ENCODE assay signal across 14 cellular contexts in genomic region chr3:152319256-152319655, GRCh38. TPM values are rescaled to one million over a fixed set of nuclear protein-coding genes. Genes with fewer than 3 reads are reported as not detected.
DNase-seq lines count a peak whose midpoint lies in the region; ATAC-seq and TF ChIP-seq lines count a peak whose summit lies in the region.
"Had no signal": no experiment of that assay in that cellular context is flagged by ENCODE, and none has a peak within 500 bp of the region (broad histone marks: within the 10 kb centered on the region; RNA-seq: fewer than 3 reads in every experiment).

No MANE protein-coding gene starts in this region.

- H2AFZ ChIP-seq in Karpas-422 (ENCODE audit: low read length) (no peak overlapping the region), smooth muscle cell (ENCODE audit: low read depth) (no peak overlapping the region)

- no peak for TF ChIP-seq CTCF in smooth muscle cell (IDR thresholded peaks at IDR 0.05; ENCODE audit: borderline replicate concordance, insufficient read depth, poor library complexity, severe bottlenecking)
- no peak for TF ChIP-seq CTCF in colonic mucosa (IDR thresholded peaks at IDR 0.05)
- no peak for TF ChIP-seq CTCF in MCF 10A (IDR thresholded peaks at IDR 0.05; ENCODE audit: unreplicated experiment)

- H3F3A ChIP-seq in smooth muscle cell (ENCODE audit: low read depth): no peaks in the 10 kb centered on the region

- H3K27me3 ChIP-seq in Karpas-422 (ENCODE audit: low read length) (no peaks in the 10 kb centered on the region), smooth muscle cell (ENCODE audit: low read depth) (no peaks in the 10 kb centered on the region), colonic mucosa (no peaks in the 10 kb centered on the region)

- H3K36me3 Mint-ChIP-seq in effector memory CD8-positive, alpha-beta T cell (ENCODE audit: insufficient read depth): peaks cover 69% of the 10 kb centered on the region
- H3K36me3 Mint-ChIP-seq in MCF 10A (ENCODE audit: insufficient read depth, unreplicated experiment): peaks cover 21% of the 10 kb centered on the region

- peak; percentile 11 to 14 for ATAC-seq in activated CD4-positive, CD25-positive, alpha-beta regulatory T cell treated with anti-CD3 and anti-CD28 coated beads, Interleukin-2, amount 50 U/mL, for 24 hours
- no peak for ATAC-seq in effector memory CD8-positive, alpha-beta T cell (replicated peaks)
- ATAC-seq: A549, HCT116 had no signal

- WGBS in smooth muscle cell (ENCODE audit: low lambda C conversion rate): 93% methylated on average over 2 of the region's 2 CpGs

- H3K79me2 ChIP-seq in Karpas-422 (ENCODE audit: low read length) (peaks cover 100% of the 10 kb centered on the region), smooth muscle cell (ENCODE audit: low read depth) (peaks cover 87% of the 10 kb centered on the region)

- intact Hi-C loops in colonic mucosa (cut with DNase I): no loop called here
- intact Hi-C loops in MCF 10A (cut with micrococcal nuclease): no loop called here

- DNase-seq in activated CD4-positive, CD25-positive, alpha-beta regulatory T cell treated with anti-CD3 and anti-CD28 coated beads, Interleukin-2, amount 50 U/mL, for 72 hours: no peak
- DNase-seq in Karpas-422: no peak
- no peak for DNase-seq in effector memory CD8-positive, alpha-beta T cell
- DNase-seq in smooth muscle cell (lab: John Stamatoyannopoulos, UW; ENCODE audit: unreplicated experiment): no peak
- DNase-seq in colonic mucosa: no peak
- no peak for DNase-seq in MCF 10A (ENCODE audit: unreplicated experiment)
- DNase-seq in NCI-H2107 treated with DMSO at 0.1 percent for 48 hours (lab: John Stamatoyannopoulos, UW; ENCODE audit: unreplicated experiment): no peak
- DNase-seq: DMS79; KBM-7; NCI-H2029; stimulated activated CD4-positive, alpha-beta T cell treated with anti-CD3 and anti-CD28 coated beads, Interleukin-4, amount 100 ng/mL, for 1 hour had no signal

- no peak overlapping the region for H3K9ac ChIP-seq in Karpas-422 (ENCODE audit: low read length)
- no peak overlapping the region for H3K9ac ChIP-seq in smooth muscle cell (ENCODE audit: low read depth)
- no peak overlapping the region for H3K9ac ChIP-seq in colonic mucosa (ENCODE audit: low read depth in 2 of 2, low read length in 2 of 2)

- peak overlapping the region; percentile 42 to 55 for H3K27ac Mint-ChIP-seq in effector memory CD8-positive, alpha-beta T cell
- no peak overlapping the region for H3K27ac Mint-ChIP-seq in MCF 10A (ENCODE audit: low read depth, unreplicated experiment)

- peaks cover 51 to 74% of the 10 kb centered on the region in 2 donors for H3K4me1 Mint-ChIP-seq in effector memory CD8-positive, alpha-beta T cell (ENCODE audit: low read depth in 2 of 2)
- peaks cover 35% of the 10 kb centered on the region for H3K4me1 Mint-ChIP-seq in MCF 10A (ENCODE audit: insufficient read depth, unreplicated experiment)

- H3K9me3 ChIP-seq in Karpas-422 (ENCODE audit: low read length) (no peaks in the 10 kb centered on the region), smooth muscle cell (replicated peaks; ENCODE audit: low read depth) (no peaks in the 10 kb centered on the region), colonic mucosa (no peaks in the 10 kb centered on the region)
- H3K9me3 ChIP-seq: A549 had no signal

- no peaks in the 10 kb centered on the region for H4K20me1 ChIP-seq in Karpas-422 (ENCODE audit: insufficient read depth, low read depth, low read length)
- peaks cover 81% of the 10 kb centered on the region for H4K20me1 ChIP-seq in smooth muscle cell (ENCODE audit: low read depth)

- H3K4me2 ChIP-seq in Karpas-422 (ENCODE audit: low read depth, low read length, poor library complexity, severe bottlenecking) (no peak overlapping the region), smooth muscle cell (no peak overlapping the region)
- H3K4me2 ChIP-seq: A549 had no signal

- BruUV-seq in MCF 10A (replicated peaks; lab: Mats Ljungman, UMichigan): no TSS peak

- H3K27me3 Mint-ChIP-seq in effector memory CD8-positive, alpha-beta T cell: no peaks in the 10 kb centered on the region
- H3K27me3 Mint-ChIP-seq in MCF 10A (ENCODE audit: insufficient read depth, unreplicated experiment): no peaks in the 10 kb centered on the region

- H3K4me3 Mint-ChIP-seq in effector memory CD8-positive, alpha-beta T cell: peak overlapping the region; percentile 53 to 62
- H3K4me3 Mint-ChIP-seq in MCF 10A (ENCODE audit: unreplicated experiment): no peak overlapping the region

- H3K36me3 ChIP-seq in Karpas-422 (ENCODE audit: insufficient read depth, low read length) (peaks cover 45% of the 10 kb centered on the region), smooth muscle cell (ENCODE audit: low read depth) (no peaks in the 10 kb centered on the region), colonic mucosa (no peaks in the 10 kb centered on the region)

- POLR2A ChIA-PET in MCF 10A (lab: Yijun Ruan, JAX): interaction anchor here (1.6 to 2.1 kb wide), 2 partner anchors 11 to 50 kb away, joined by 6 to 8 read pairs; no protein-coding TSS in a partner anchor

- H3K4me3 ChIP-seq in Karpas-422 (ENCODE audit: low read length): no peak overlapping the region
- H3K4me3 ChIP-seq in smooth muscle cell: no peak overlapping the region
- no peak overlapping the region for H3K4me3 ChIP-seq in colonic mucosa
- H3K4me3 ChIP-seq: A549 had no signal

- peak overlapping the region; percentile 25; the same call in 1 of the 2 replicates for H3K27ac ChIP-seq in Karpas-422 (ENCODE audit: low read length)
- peak overlapping the region; percentile 64 for H3K27ac ChIP-seq in smooth muscle cell (ENCODE audit: low read depth)
- H3K27ac ChIP-seq in colonic mucosa: no peak overlapping the region
- H3K27ac ChIP-seq: A549 had no signal

- no peaks in the 10 kb centered on the region for H3K9me2 ChIP-seq in Karpas-422 (replicated peaks; ENCODE audit: insufficient read depth, low read length)

- H3K4me1 ChIP-seq in Karpas-422 (ENCODE audit: low read length) (peaks cover 75% of the 10 kb centered on the region), smooth muscle cell (ENCODE audit: low read depth) (peaks cover 7% of the 10 kb centered on the region), colonic mucosa (peaks cover 5% of the 10 kb centered on the region)

- H3K9me3 Mint-ChIP-seq in effector memory CD8-positive, alpha-beta T cell: no peaks in the 10 kb centered on the region
- peaks cover 8% of the 10 kb centered on the region for H3K9me3 Mint-ChIP-seq in MCF 10A (ENCODE audit: unreplicated experiment)

- CTCF ChIA-PET in MCF 10A (lab: Yijun Ruan, JAX): interaction anchor here (1.2 kb wide), 1 partner anchor 13 kb away, joined by 3 read pairs; no protein-coding TSS in a partner anchor

RNA-seq across cellular contexts. Expression of gene MBNL1, which starts 50.5 kb away (rescaled TPM):
- 172 and 265 TPM in 2 replicates for total RNA-seq in Karpas-422 (2014; rRNA removed; shearing (Covaris generic); ENCODE audit: low replicate concordance)
- total RNA-seq in smooth muscle cell (126 and 128 TPM in 2 replicates), colonic mucosa (100 to 1,000 TPM; 149 to 191 TPM), MCF 10A (2022) (114 and 139 TPM in 2 replicates)
- 19.5 and 22.0 TPM in 2 replicates for polyA plus RNA-seq in smooth muscle cell
